ENCODE assay signal across 22 cellular contexts in the genomic region with DNA sequence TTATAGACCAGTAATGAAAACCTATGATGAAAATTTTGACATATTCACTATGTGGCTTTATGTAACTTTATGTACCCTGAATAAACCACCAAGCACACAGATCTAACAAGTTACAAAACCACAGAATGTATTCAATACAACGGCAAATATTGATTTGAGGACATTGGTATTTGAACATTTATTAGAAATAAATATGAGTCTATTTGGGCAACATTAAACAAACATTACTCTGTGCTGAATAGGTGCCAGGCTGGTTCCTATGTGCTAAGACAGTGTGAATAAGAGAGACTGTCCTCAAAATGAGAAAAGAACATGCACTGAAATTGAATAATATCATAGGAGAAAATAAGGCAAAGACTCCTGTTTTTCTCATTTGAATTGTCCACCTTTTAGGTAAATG.
"Had no signal": no experiment of that assay in that cellular context is flagged by ENCODE, and none has a peak within 500 bp of the region (broad histone marks: within the 10 kb centered on the region; RNA-seq: fewer than 3 reads in every experiment).

No MANE protein-coding gene starts in this region.

- DNase-seq: effector CD4-positive, alpha-beta T cell; endodermal cell; erythroblast; foreskin melanocyte; head of caudate nucleus; kidney; left cardiac atrium; left ventricle myocardium inferior; lower lobe of right lung; sigmoid colon; stimulated activated CD4-positive, alpha-beta T cell treated with anti-CD3 and anti-CD28 coated beads, Interleukin-2, amount 100 ng/mL, for 24 hours; stimulated activated CD4-positive, alpha-beta T cell treated with anti-CD3 and anti-CD28 coated beads, Interleukin-4, amount 100 ng/mL, for 4 hours; stimulated activated naive B cell treated with anti-CD40 and anti-IgM and Interleukin-4, amounts not matched to agents 10 μg/mL and 1 μg/mL and 100 μg/mL, for 72 hours; stimulated activated naive CD8-positive, alpha-beta T cell treated with anti-CD3 and anti-CD28 coated beads, Interleukin-15, amount 100 ng/mL, for 72 hours; testis; upper lobe of right lung had no signal

- FAIRE-seq: endothelial cell of umbilical vein, kidney had no signal

- ATAC-seq: left cardiac atrium; lower lobe of right lung; stimulated activated naive B cell treated with anti-CD40 and anti-IgM and Interleukin-4, amounts not matched to agents 10 μg/mL and 1 μg/mL and 100 μg/mL, for 72 hours; stimulated activated naive CD8-positive, alpha-beta T cell treated with anti-CD3 and anti-CD28 coated beads, Interleukin-15, amount 100 ng/mL, for 72 hours; upper lobe of right lung had no signal

- H3K27ac ChIP-seq: hepatocyte, left ventricle myocardium inferior, lower lobe of right lung, right atrium auricular region, sigmoid colon, skin epidermis, testis, tibial nerve, upper lobe of right lung, vagina had no signal
